In genomic region chr3:96966181-96966929, GRCh38 we compare ENCODE assay signal across 13 cellular contexts.
"Had no signal": no experiment of that assay in that cellular context is flagged by ENCODE, and none has a peak within 500 bp of the region (broad histone marks: within the 10 kb centered on the region; RNA-seq: fewer than 3 reads in every experiment).

No MANE protein-coding gene starts in this region.

- H3K27ac ChIP-seq: cardiac muscle cell, lower lobe of right lung, thoracic aorta, upper lobe of left lung had no signal

- H3K9me3 ChIP-seq: lower lobe of right lung, thoracic aorta, upper lobe of left lung had no signal

- H3K27me3 Mint-ChIP-seq: activated CD4-positive, alpha-beta T cell treated with anti-CD3 and anti-CD28 coated beads for 36 hours; natural killer cell treated with Interleukin-12 subunit alpha and Interleukin-12 subunit beta and Interleukin-15 and Interleukin-18, amount 100 ng/mL, for 72 hours; stimulated activated naive B cell treated with anti-CD40 and anti-IgM and Interleukin-4, amounts not matched to agents 10 μg/mL and 1 μg/mL and 100 μg/mL, for 72 hours had no signal

- H3K4me3 Mint-ChIP-seq: activated CD4-positive, alpha-beta T cell treated with anti-CD3 and anti-CD28 coated beads for 36 hours; mesothelial cell of epicardium; natural killer cell treated with Interleukin-12 subunit alpha and Interleukin-12 subunit beta and Interleukin-15 and Interleukin-18, amount 100 ng/mL, for 72 hours; stimulated activated naive B cell treated with anti-CD40 and anti-IgM and Interleukin-4, amounts not matched to agents 10 μg/mL and 1 μg/mL and 100 μg/mL, for 72 hours; WTC11 had no signal

- H3K4me1 Mint-ChIP-seq: activated CD4-positive, alpha-beta T cell treated with anti-CD3 and anti-CD28 coated beads for 36 hours; stimulated activated naive B cell treated with anti-CD40 and anti-IgM and Interleukin-4, amounts not matched to agents 10 μg/mL and 1 μg/mL and 100 μg/mL, for 72 hours had no signal

- H3K36me3 ChIP-seq: cardiac muscle cell, lower lobe of right lung, thoracic aorta, upper lobe of left lung had no signal

- H3K36me3 Mint-ChIP-seq: activated naive CD4-positive, alpha-beta T cell treated with anti-CD3 and anti-CD28 coated beads, Interleukin-2, amount 50 U/mL, for 72 hours; mesothelial cell of epicardium; natural killer cell treated with Interleukin-12 subunit alpha and Interleukin-12 subunit beta and Interleukin-15 and Interleukin-18, amount 100 ng/mL, for 72 hours; stimulated activated naive B cell treated with anti-CD40 and anti-IgM and Interleukin-4, amounts not matched to agents 10 μg/mL and 1 μg/mL and 100 μg/mL, for 72 hours; WTC11 had no signal

- H3K27ac Mint-ChIP-seq: activated CD4-positive, alpha-beta T cell treated with anti-CD3 and anti-CD28 coated beads for 36 hours; activated naive CD4-positive, alpha-beta T cell treated with anti-CD3 and anti-CD28 coated beads, Interleukin-2, amount 50 U/mL, for 72 hours; mesothelial cell of epicardium; natural killer cell treated with Interleukin-12 subunit alpha and Interleukin-12 subunit beta and Interleukin-15 and Interleukin-18, amount 100 ng/mL, for 72 hours; stimulated activated naive B cell treated with anti-CD40 and anti-IgM and Interleukin-4, amounts not matched to agents 10 μg/mL and 1 μg/mL and 100 μg/mL, for 72 hours; WTC11 had no signal

- H3K4me1 ChIP-seq: lower lobe of right lung, upper lobe of left lung had no signal

- H3K9me3 Mint-ChIP-seq: mesothelial cell of epicardium; stimulated activated naive B cell treated with anti-CD40 and anti-IgM and Interleukin-4, amounts not matched to agents 10 μg/mL and 1 μg/mL and 100 μg/mL, for 72 hours; WTC11 had no signal

- DNase-seq: activated CD4-positive, alpha-beta T cell treated with anti-CD3 and anti-CD28 coated beads for 36 hours; activated CD4-positive, alpha-beta T cell treated with anti-CD3 and anti-CD28 coated beads, Interleukin-2, amount 50 U/mL, for 48 hours; activated gamma-delta T cell; left colon; lower lobe of right lung; stimulated activated naive B cell treated with anti-CD40 and anti-IgM and Interleukin-4, amounts not matched to agents 10 μg/mL and 1 μg/mL and 100 μg/mL, for 72 hours; upper lobe of left lung had no signal

- ATAC-seq: activated CD4-positive, alpha-beta T cell treated with anti-CD3 and anti-CD28 coated beads for 36 hours; activated naive CD4-positive, alpha-beta T cell treated with anti-CD3 and anti-CD28 coated beads, Interleukin-2, amount 50 U/mL, for 72 hours; left colon; lower lobe of right lung; natural killer cell treated with Interleukin-12 subunit alpha and Interleukin-12 subunit beta and Interleukin-15 and Interleukin-18, amount 100 ng/mL, for 72 hours; stimulated activated naive B cell treated with anti-CD40 and anti-IgM and Interleukin-4, amounts not matched to agents 10 μg/mL and 1 μg/mL and 100 μg/mL, for 72 hours; WTC11 had no signal

- H3K4me3 ChIP-seq: cardiac muscle cell, lower lobe of right lung, thoracic aorta, upper lobe of left lung had no signal

- H3K27me3 ChIP-seq: cardiac muscle cell, upper lobe of left lung had no signal
